In the genomic region with DNA sequence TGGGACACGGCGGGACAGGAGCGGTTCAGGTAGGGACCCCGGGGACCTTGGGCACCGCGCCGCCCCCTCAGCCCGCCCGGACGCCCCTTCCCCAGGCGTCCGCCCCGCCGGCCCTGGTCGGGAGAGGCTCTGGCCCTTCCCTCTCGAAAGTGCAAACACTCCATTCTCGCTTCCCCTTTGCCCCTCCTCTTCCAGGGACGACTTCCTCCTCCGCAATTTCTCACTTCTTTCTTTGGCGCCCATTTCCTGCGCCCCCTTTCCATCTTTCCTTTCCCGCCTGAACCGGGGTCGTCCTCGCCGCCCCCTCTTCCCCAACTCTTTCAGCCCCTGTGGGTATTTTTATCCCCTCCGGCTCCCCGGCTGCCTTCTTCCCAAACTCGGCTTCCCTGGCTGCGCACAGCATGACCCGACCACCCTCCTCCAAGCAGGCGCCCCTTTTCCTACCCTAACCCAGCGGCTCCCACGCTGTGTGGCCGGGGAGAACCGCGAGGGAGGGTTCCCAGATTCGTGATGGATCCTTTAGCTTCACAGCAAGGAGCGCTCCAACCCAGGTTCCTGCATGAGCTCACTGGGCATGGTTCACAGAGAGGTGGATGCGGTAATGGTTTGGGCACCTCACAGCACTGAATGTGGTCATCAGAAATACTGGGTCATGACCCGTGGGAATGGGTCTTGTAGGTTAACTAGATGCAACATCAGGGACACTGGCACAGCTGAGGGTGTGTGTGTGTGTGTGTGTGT, we compare ENCODE assay signal across 8 cellular contexts. TPM values are rescaled to one million over a fixed set of nuclear protein-coding genes. Genes with fewer than 3 reads are reported as not detected.
DNase-seq lines count a peak whose midpoint lies in the region; ATAC-seq and TF ChIP-seq lines count a peak whose summit lies in the region.

No MANE protein-coding gene starts in this region.

- H3K4me1 ChIP-seq in mononuclear cell (ENCODE audit: insufficient read depth, low read length) (peaks cover 23% of the 10 kb centered on the region), uterus (peaks cover 0 to 8% of the 10 kb centered on the region in 2 donors)

- H3K9me3 ChIP-seq in mononuclear cell (ENCODE audit: low read depth, low read length) (no peaks in the 10 kb centered on the region), uterus (no peaks in the 10 kb centered on the region)

- H3K4me3 ChIP-seq in BJ (ENCODE audit: low read depth, low read length) (peak overlapping the region; percentile 18), dorsolateral prefrontal cortex (peak overlapping the region; percentile 23 to 83 (median 72)), mononuclear cell (ENCODE audit: low read length) (peak overlapping the region; percentile 57), uterus (peak overlapping the region; percentile 20 to 24)

- ATAC-seq in GM18909 (IDR thresholded peaks at IDR 0.05; ENCODE audit: poor library complexity, unreplicated experiment) (peak; percentile 10), HG03342 (IDR thresholded peaks at IDR 0.05; ENCODE audit: unreplicated experiment) (peak; percentile 8)

- no peak for TF ChIP-seq CTCF in BJ (IDR thresholded peaks at IDR 0.05; ENCODE audit: insufficient read depth, low read depth, low read length)
- TF ChIP-seq CTCF in dorsolateral prefrontal cortex (IDR thresholded peaks at IDR 0.05 in 54 of 56, conservative IDR thresholded peaks at IDR 0.05 in 2 of 56; ENCODE audit: low read depth in 1 of 56, partially characterized antibody in 56 of 56): no peak
- no peak for TF ChIP-seq CTCF in uterus (IDR thresholded peaks at IDR 0.05)

- intact Hi-C loops in dorsolateral prefrontal cortex (cut with DNase I) (no loop called here), uterus (cut with DNase I; ENCODE audit: low total_unique reads) (no loop called here)

- POLR2A ChIA-PET in BJ (lab: Charles Lee): no interaction called here

- CTCF ChIA-PET in BJ (lab: Yijun Ruan, JAX): no interaction called here

- H3K36me3 ChIP-seq in BJ (ENCODE audit: control insufficient read depth, insufficient read depth, low read length) (no peaks in the 10 kb centered on the region), uterus (no peaks in the 10 kb centered on the region)

- H3K27ac ChIP-seq in dorsolateral prefrontal cortex: peak overlapping the region in 44 of 59 donors; percentile 3 to 86 (median 66)
- no peak overlapping the region for H3K27ac ChIP-seq in uterus

- DNase-seq in BJ (ENCODE audit: low read depth) (no peak), dorsolateral prefrontal cortex (peak in 7 of 10 donors; percentile 27 to 68 (median 35)), uterus (no peak), amniotic stem cell (lab: John Stamatoyannopoulos, UW) (no peak)

- H3K27me3 ChIP-seq in BJ (ENCODE audit: control insufficient read depth, insufficient read depth, low read length): peaks cover 7% of the 10 kb centered on the region
- no peaks in the 10 kb centered on the region for H3K27me3 ChIP-seq in dorsolateral prefrontal cortex
- H3K27me3 ChIP-seq in mononuclear cell (ENCODE audit: insufficient read depth, low read length): peaks cover 5% of the 10 kb centered on the region
- peaks cover 0 to 6% of the 10 kb centered on the region in 2 donors for H3K27me3 ChIP-seq in uterus

- TF ChIP-seq POLR2A in uterus (IDR thresholded peaks at IDR 0.05): no peak

TF ChIP-seq in PFSK-1, 5 proteins besides CTCF, POLR2A, EP300 and RAD21:
- 0 out of 2 replicates have a peak, but pooled peaks have one; percentile 1 for TF ChIP-seq POLR2AphosphoS5 (IDR thresholded peaks at IDR 0.05; ENCODE audit: low read depth, low read length)
- no peak for TF ChIP-seq TAF1 (IDR thresholded peaks at IDR 0.05; ENCODE audit: borderline replicate concordance, insufficient read depth, low read length)
- peak; percentile 3 for TF ChIP-seq FOXP2 (optimal IDR thresholded peaks at IDR 0.05; ENCODE audit: borderline replicate concordance, extremely low read depth, extremely low read length, insufficient read depth)

RNA-seq across cellular contexts. Expression of a gene that starts 0.7 kb away (rescaled TPM):
- not detected in 2 replicates for polyA plus RNA-seq in BJ (2011; rRNA removed)
- not detected in 2 replicates for polyA minus RNA-seq in BJ (2011; rRNA and poly(A)+ RNA removed)
- 2.4 TPM for polyA plus RNA-seq in PFSK-1 (2012; ENCODE audit: insufficient read length, low read depth)
- total RNA-seq in dorsolateral prefrontal cortex (10 to 100 TPM in 14 of 120 experiments, 1 to 10 TPM in 106; 2.1 to 19.0 (median 5.7) TPM), mononuclear cell (1.6 TPM), uterus (1 to 10 TPM in 1 of 4 donors, under 1 TPM in 2, not detected in 1; 0.26 to 3.9 (median 0.79) TPM)

Comparison
In these comparisons a context has a peak if more than half of its experiments do, and no peak if none do; other contexts are left out.
1. DNase-seq: peak in dorsolateral prefrontal cortex (7 of 10); none in BJ (single experiment), uterus (0 of 2) and amniotic stem cell (single experiment).
2. H3K4me3 ChIP-seq: peak in every context shown above with its lines; median percentile 72 in dorsolateral prefrontal cortex; 57 in mononuclear cell; 22 in uterus; 18 in BJ.
3. H3K27ac ChIP-seq: peak in dorsolateral prefrontal cortex (44 of 59); none in uterus (0 of 2).